In the genomic region with DNA sequence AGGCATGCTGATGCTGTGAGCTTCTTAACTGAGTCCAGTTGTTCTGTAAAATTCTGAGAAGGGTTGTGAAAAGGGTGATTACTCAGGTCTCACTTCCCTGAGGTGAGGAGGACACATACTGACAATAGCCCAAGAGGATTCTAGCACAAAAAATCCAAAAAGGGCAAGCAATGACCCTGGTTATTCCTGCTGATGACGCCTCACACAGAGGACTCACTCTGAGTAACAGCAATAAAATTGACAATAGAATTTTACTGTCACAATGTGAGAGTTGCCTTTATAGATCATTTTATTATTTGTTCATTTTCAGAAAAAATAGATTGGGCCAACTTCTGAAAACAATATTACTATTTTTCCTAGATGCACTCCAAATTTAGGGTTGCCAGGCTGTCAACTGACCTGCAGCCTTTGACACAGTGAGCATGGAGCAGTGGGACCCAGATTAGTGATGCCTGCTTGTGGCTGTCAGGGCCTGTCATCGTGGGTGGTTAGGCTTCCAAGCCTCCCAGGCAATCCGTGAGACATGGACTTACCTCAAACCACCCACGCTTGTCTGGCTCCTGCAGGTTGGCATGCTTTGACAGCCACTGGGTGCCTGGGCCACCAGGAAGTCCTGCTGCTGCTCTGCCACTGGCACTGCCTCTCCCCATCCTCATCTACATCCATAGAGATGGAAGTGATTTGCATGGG, we compare ENCODE assay signal across 22 cellular contexts.
"Had no signal": no experiment of that assay in that cellular context is flagged by ENCODE, and none has a peak within 500 bp of the region (broad histone marks: within the 10 kb centered on the region; RNA-seq: fewer than 3 reads in every experiment).

No MANE protein-coding gene starts in this region.

- DNase-seq: activated CD4-positive, alpha-beta T cell treated with anti-CD3 and anti-CD28 coated beads, Interleukin-2, amount 10 ng/mL, durations not matched to agents 24 days and 14 days; activated CD8-positive, alpha-beta T cell treated with anti-CD3 and anti-CD28 coated beads for 36 hours; activated naive CD4-positive, alpha-beta T cell treated with anti-CD3 and anti-CD28 coated beads, Interleukin-2, amount 10 ng/mL, durations not matched to agents 7 days and 5 days; activated naive CD8-positive, alpha-beta T cell treated with anti-CD3 and anti-CD28 coated beads, Interleukin-2, amount 50 U/mL, for 24 hours; activated T-cell treated with anti-CD3 and anti-CD28 coated beads, Interleukin-2, amount 50 U/mL, for 24 hours; anterior cingulate cortex; brain microvascular endothelial cell; colonic mucosa; left lung; naive B cell; right cardiac atrium; stimulated activated CD4-positive, alpha-beta T cell treated with anti-CD3 and anti-CD28 coated beads, Interleukin-2, amount 100 ng/mL, for 24 hours; stimulated activated naive CD8-positive, alpha-beta T cell treated with anti-CD3 and anti-CD28 coated beads, Interleukin-15, amount 100 ng/mL, for 72 hours; SW 1271; T-helper 9 cell; transverse colon; uterus had no signal

- H3K4me1 Mint-ChIP-seq: activated CD4-positive, alpha-beta T cell treated with anti-CD3 and anti-CD28 coated beads, Interleukin-2, amount 10 ng/mL, durations not matched to agents 24 days and 14 days; activated naive CD4-positive, alpha-beta T cell treated with anti-CD3 and anti-CD28 coated beads, Interleukin-2, amount 10 ng/mL, durations not matched to agents 7 days and 5 days; activated naive CD8-positive, alpha-beta T cell treated with anti-CD3 and anti-CD28 coated beads, Interleukin-2, amount 50 U/mL, for 24 hours; central memory CD8-positive, alpha-beta T cell; naive B cell; stimulated activated naive CD8-positive, alpha-beta T cell treated with anti-CD3 and anti-CD28 coated beads, Interleukin-15, amount 100 ng/mL, for 72 hours had no signal

- ATAC-seq: activated CD8-positive, alpha-beta T cell treated with anti-CD3 and anti-CD28 coated beads for 36 hours; activated naive CD8-positive, alpha-beta T cell treated with anti-CD3 and anti-CD28 coated beads, Interleukin-2, amount 50 U/mL, for 24 hours; left lung; right cardiac atrium; stimulated activated naive CD8-positive, alpha-beta T cell treated with anti-CD3 and anti-CD28 coated beads, Interleukin-15, amount 100 ng/mL, for 72 hours had no signal

- H3K9me3 Mint-ChIP-seq: activated CD4-positive, alpha-beta T cell treated with anti-CD3 and anti-CD28 coated beads, Interleukin-2, amount 10 ng/mL, durations not matched to agents 24 days and 14 days; activated CD8-positive, alpha-beta T cell treated with anti-CD3 and anti-CD28 coated beads for 36 hours; activated naive CD4-positive, alpha-beta T cell treated with anti-CD3 and anti-CD28 coated beads, Interleukin-2, amount 10 ng/mL, durations not matched to agents 7 days and 5 days; activated naive CD8-positive, alpha-beta T cell treated with anti-CD3 and anti-CD28 coated beads, Interleukin-2, amount 50 U/mL, for 24 hours; activated T-cell treated with anti-CD3 and anti-CD28 coated beads, Interleukin-2, amount 50 U/mL, for 24 hours; activated T-helper 2 cell treated with anti-CD3 and anti-CD28 coated beads, Interferon-gamma antibody, Interleukin-2, Interleukin-4, amounts not matched to agents 10 μg/mL and 5 μg/mL and 100 μg/mL, durations not matched to agents 14 hours and 24 hours and 36 hours; central memory CD8-positive, alpha-beta T cell; stimulated activated naive CD8-positive, alpha-beta T cell treated with anti-CD3 and anti-CD28 coated beads, Interleukin-15, amount 100 ng/mL, for 72 hours had no signal

- H3K27me3 ChIP-seq: brain microvascular endothelial cell, colonic mucosa, left lung, suprapubic skin, transverse colon, uterus had no signal

- H3K9me3 ChIP-seq: colonic mucosa, left lung, prostate gland, suprapubic skin, transverse colon, uterus had no signal

- H3K36me3 Mint-ChIP-seq: activated naive CD4-positive, alpha-beta T cell treated with anti-CD3 and anti-CD28 coated beads, Interleukin-2, amount 10 ng/mL, durations not matched to agents 7 days and 5 days; naive B cell had no signal

- H3K27ac Mint-ChIP-seq: activated CD4-positive, alpha-beta T cell treated with anti-CD3 and anti-CD28 coated beads, Interleukin-2, amount 10 ng/mL, durations not matched to agents 24 days and 14 days; activated CD8-positive, alpha-beta T cell treated with anti-CD3 and anti-CD28 coated beads for 36 hours; activated naive CD4-positive, alpha-beta T cell treated with anti-CD3 and anti-CD28 coated beads, Interleukin-2, amount 10 ng/mL, durations not matched to agents 7 days and 5 days; activated naive CD8-positive, alpha-beta T cell treated with anti-CD3 and anti-CD28 coated beads, Interleukin-2, amount 50 U/mL, for 24 hours; activated T-cell treated with anti-CD3 and anti-CD28 coated beads, Interleukin-2, amount 50 U/mL, for 24 hours; activated T-helper 2 cell treated with anti-CD3 and anti-CD28 coated beads, Interferon-gamma antibody, Interleukin-2, Interleukin-4, amounts not matched to agents 10 μg/mL and 5 μg/mL and 100 μg/mL, durations not matched to agents 14 hours and 24 hours and 36 hours; stimulated activated naive CD8-positive, alpha-beta T cell treated with anti-CD3 and anti-CD28 coated beads, Interleukin-15, amount 100 ng/mL, for 72 hours had no signal

- H3K36me3 ChIP-seq: brain microvascular endothelial cell, colonic mucosa, left lung, prostate gland, suprapubic skin, transverse colon, uterus had no signal

- H3K4me3 Mint-ChIP-seq: activated CD4-positive, alpha-beta T cell treated with anti-CD3 and anti-CD28 coated beads, Interleukin-2, amount 10 ng/mL, durations not matched to agents 24 days and 14 days; activated CD8-positive, alpha-beta T cell treated with anti-CD3 and anti-CD28 coated beads for 36 hours; activated naive CD4-positive, alpha-beta T cell treated with anti-CD3 and anti-CD28 coated beads, Interleukin-2, amount 10 ng/mL, durations not matched to agents 7 days and 5 days; activated naive CD8-positive, alpha-beta T cell treated with anti-CD3 and anti-CD28 coated beads, Interleukin-2, amount 50 U/mL, for 24 hours; activated T-cell treated with anti-CD3 and anti-CD28 coated beads, Interleukin-2, amount 50 U/mL, for 24 hours; central memory CD8-positive, alpha-beta T cell; naive B cell; neural crest cell; stimulated activated naive CD8-positive, alpha-beta T cell treated with anti-CD3 and anti-CD28 coated beads, Interleukin-15, amount 100 ng/mL, for 72 hours had no signal

- H3K4me3 ChIP-seq: colonic mucosa, left lung, prostate gland, suprapubic skin, transverse colon, uterus had no signal

- H3K4me1 ChIP-seq: colonic mucosa, prostate gland had no signal

- H3K27ac ChIP-seq: brain microvascular endothelial cell, colonic mucosa, left lung, prostate gland, suprapubic skin, transverse colon, uterus had no signal
